In genomic region chr2:33598472-33599174, GRCh38 we compare ENCODE assay signal across 8 cellular contexts. TPM values are rescaled to one million over a fixed set of nuclear protein-coding genes. Genes with fewer than 3 reads are reported as not detected.
A peak's percentile ranks its signal among the peaks of the same experiment; 100 is the strongest.
DNase-seq lines count a peak whose midpoint lies in the region; ATAC-seq, FAIRE-seq and TF ChIP-seq lines count a peak whose summit lies in the region.

No MANE protein-coding gene starts in this region.

- H3K9me3 ChIP-seq in HEK293 (ENCODE audit: control insufficient read depth, insufficient read depth, low read depth, low read length): no peaks in the 10 kb centered on the region
- H3K9me3 ChIP-seq in Loucy (ENCODE audit: insufficient read depth, low read depth, low read length): no peaks in the 10 kb centered on the region
- H3K9me3 ChIP-seq in H1 (ENCODE audit: insufficient read depth in 2 of 2, low read depth in 1 of 2, low read length in 1 of 2): no peaks in the 10 kb centered on the region
- H3K9me3 ChIP-seq in mucosa of descending colon: no peaks in the 10 kb centered on the region
- no peaks in the 10 kb centered on the region for H3K9me3 ChIP-seq in stomach

- no peaks in the 10 kb centered on the region for H3K27me3 Mint-ChIP-seq in activated CD4-positive, alpha-beta T cell treated with anti-CD3 and anti-CD28 coated beads, Interleukin-2, amount 10 ng/mL, durations not matched to agents 7 days and 5 days

- peak overlapping the region; percentile 70 for H3K56ac ChIP-seq in H1 (replicated peaks; ENCODE audit: insufficient read length, low read depth, low read length)

- CTCF ChIA-PET in HEK293 (lab: Yijun Ruan, JAX): interaction anchor here (1.2 kb wide), 1 partner anchor 15 kb away, joined by 8 read pairs; no protein-coding TSS in a partner anchor
- CTCF ChIA-PET in activated CD4-positive, alpha-beta T cell treated with anti-CD3 and anti-CD28 coated beads, Interleukin-2, amount 10 ng/mL, durations not matched to agents 7 days and 5 days (lab: Charles Lee): interaction anchor here (1.2 to 1.4 kb wide), 2 partner anchors 10 to 15 kb away, joined by 4 to 5 read pairs; no protein-coding TSS in a partner anchor
- CTCF ChIA-PET in H1 (lab: Charles Lee; ENCODE audit: partially characterized antibody): interaction anchor here (0.6 to 2.1 kb wide), 3 partner anchors 15 to 387 kb away, joined by 3 to 9 read pairs (median 3); no protein-coding TSS in a partner anchor

- no peak for TF ChIP-seq RAD21 in H1 (IDR thresholded peaks at IDR 0.05 in 1 of 2, conservative IDR thresholded peaks at IDR 0.05 in 1 of 2; ENCODE audit: low read depth in 2 of 2, low read length in 2 of 2)

- H4K5ac ChIP-seq in H1 (ENCODE audit: insufficient read length, low read depth, low read length): peak overlapping the region; percentile 60

- no peaks in the 10 kb centered on the region for H3F3A ChIP-seq in Loucy (ENCODE audit: low read depth)

- peak overlapping the region; percentile 99 for H3K4me3 Mint-ChIP-seq in activated CD4-positive, alpha-beta T cell treated with anti-CD3 and anti-CD28 coated beads, Interleukin-2, amount 10 ng/mL, durations not matched to agents 7 days and 5 days

- 2% methylated on average over 27 of the region's 27 CpGs; no CpG with 5 or more reads in 1 of the 2 experiments for WGBS in H1 (ENCODE audit: extremely low coverage in 1 of 2, insufficient coverage in 1 of 2, insufficient read length in 1 of 2, insufficient replicate concordance in 2 of 2, low coverage in 1 of 2, low lambda C conversion rate in 2 of 2, missing lambda C conversion rate in 1 of 2), 2 experiments
- WGBS in stomach, 5 donors: 0 to 2% (median 1%) methylated on average over 17 to 27 of the region's 27 CpGs

- intact Hi-C loops in mucosa of descending colon (cut with DNase I, micrococcal nuclease) (no loop called here), stomach (cut with DNase I; ENCODE audit: low total_unique reads) (no loop called here)

- H3K23me2 ChIP-seq in H1 (ENCODE audit: low read depth, low read length): peaks cover 10% of the 10 kb centered on the region

- H3K4me2 ChIP-seq in Loucy (ENCODE audit: low read depth, low read length, poor library complexity, severe bottlenecking) (peak overlapping the region; percentile 93), H1 (ENCODE audit: insufficient read depth in 1 of 2, low read depth in 2 of 2, low read length in 2 of 2) (peak overlapping the region; percentile 85 to 94)

- H3K18ac ChIP-seq in H1 (ENCODE audit: extremely low read depth, low read length): peak overlapping the region; percentile 75

- no peak overlapping the region for H2AK5ac ChIP-seq in H1 (ENCODE audit: low read depth, low read length)

- H3K9me2 ChIP-seq in Loucy (replicated peaks; ENCODE audit: low read depth, low read length): no peaks in the 10 kb centered on the region

- no peak overlapping the region for H4K8ac ChIP-seq in H1 (ENCODE audit: extremely low read depth, insufficient read depth, low read length)

- H3K79me2 ChIP-seq in Loucy (ENCODE audit: insufficient read depth, low read length) (peaks cover 40% of the 10 kb centered on the region), H1 (ENCODE audit: control insufficient read depth in 1 of 2, insufficient read depth in 2 of 2, low read length in 2 of 2) (peaks cover 0 to 59% of the 10 kb centered on the region in 2 experiments; a peak in 2 of 4 replicates)

- peak overlapping the region; percentile 99 for H3K4me3 ChIP-seq in HEK293 (ENCODE audit: low read depth, low read length)
- H3K4me3 ChIP-seq in Loucy (ENCODE audit: low read length, poor library complexity, severe bottlenecking): peak overlapping the region; percentile 80
- peak overlapping the region; percentile 78 to 84 (median 82) for H3K4me3 ChIP-seq in H1 (ENCODE audit: extremely low read depth in 1 of 4, insufficient read depth in 2 of 4, low read depth in 3 of 4, low read length in 4 of 4)
- H3K4me3 ChIP-seq in mucosa of descending colon: peak overlapping the region; percentile 70
- H3K4me3 ChIP-seq in stomach: peak overlapping the region; percentile 74 to 96 (median 85)

- peaks cover 12% of the 10 kb centered on the region for H4K20me1 ChIP-seq in Loucy (ENCODE audit: insufficient read depth, low read length, poor library complexity, severe bottlenecking)
- no peaks in the 10 kb centered on the region for H4K20me1 ChIP-seq in H1 (replicated peaks in 1 of 2; ENCODE audit: control insufficient read depth in 1 of 2, insufficient read depth in 2 of 2, low read length in 2 of 2)

- H3K79me1 ChIP-seq in H1 (ENCODE audit: low read depth, low read length): no peaks in the 10 kb centered on the region; the same call in 1 of the 2 replicates

- TF ChIP-seq CTCF in HEK293 (tag by site-specific recombination; IDR thresholded peaks at IDR 0.05) (0 out of 2 replicates have a peak, but pooled peaks have one; percentile 24), Loucy (conservative IDR thresholded peaks at IDR 0.05; ENCODE audit: low read length) (no peak), H1 (IDR thresholded peaks at IDR 0.05; ENCODE audit: control extremely low read depth in 1 of 3, insufficient read depth in 1 of 3, low read depth in 1 of 3, low read length in 3 of 3) (no peak), mucosa of descending colon (IDR thresholded peaks at IDR 0.05) (no peak), stomach (IDR thresholded peaks at IDR 0.05) (no peak)

- POLR2A ChIA-PET in HEK293 (lab: Yijun Ruan, JAX) (interaction anchor here (0.7 to 1.3 kb wide), 10 partner anchors 8 to 971 kb away, joined by 3 to 5 read pairs (median 4); partner anchors contain the start of genes RASGRP3 and TTC27), H1 (lab: Charles Lee; ENCODE audit: partially characterized antibody) (interaction anchor here (1.3 to 1.9 kb wide), 6 partner anchors 10 to 59 kb away, joined by 3 to 10 read pairs (median 4); no protein-coding TSS in a partner anchor)
- POLR2A ChIA-PET in activated CD4-positive, alpha-beta T cell treated with anti-CD3 and anti-CD28 coated beads, Interleukin-2, amount 10 ng/mL, durations not matched to agents 7 days and 5 days (lab: Charles Lee): interaction anchor here (0.8 kb wide), 1 partner anchor 123 kb away, joined by 4 read pairs; the partner anchor contains the start of gene RASGRP3

- DNase-seq in NCI-H187 (lab: John Stamatoyannopoulos, UW): peak; percentile 45 to 51
- DNase-seq in NCI-H187 treated with DMSO at 0.1 percent for 48 hours (lab: John Stamatoyannopoulos, UW): no peak
- peak; percentile 44 for DNase-seq in activated CD4-positive, alpha-beta T cell treated with anti-CD3 and anti-CD28 coated beads, Interleukin-2, amount 10 ng/mL, durations not matched to agents 7 days and 5 days
- DNase-seq in H1 (ENCODE audit: low read depth in 1 of 2, low spot score in 2 of 2): no peak
- DNase-seq in mucosa of descending colon: peak in 2 of 3 donors; percentile 40 to 56
- DNase-seq in stomach: no peak

- H2BK20ac ChIP-seq in H1 (ENCODE audit: low read length): no peak overlapping the region

- H3K9ac ChIP-seq in Loucy (ENCODE audit: low read depth, low read length, poor library complexity, severe bottlenecking): peak overlapping the region; percentile 66
- peak overlapping the region in 3 of 4 experiments; percentile 64 to 70 (median 67); a peak in 6 of 7 replicates for H3K9ac ChIP-seq in H1 (replicated peaks in 1 of 4; ENCODE audit: extremely low read depth in 1 of 4, low read depth in 3 of 4, low read length in 3 of 4)

- peaks cover 37% of the 10 kb centered on the region for H3K4me1 Mint-ChIP-seq in activated CD4-positive, alpha-beta T cell treated with anti-CD3 and anti-CD28 coated beads, Interleukin-2, amount 10 ng/mL, durations not matched to agents 7 days and 5 days

- TF ChIP-seq EP300 in H1 (IDR thresholded peaks at IDR 0.05; ENCODE audit: borderline replicate concordance in 1 of 2, low read depth in 2 of 2, low read length in 2 of 2): no peak
- TF ChIP-seq EP300 in stomach (IDR thresholded peaks at IDR 0.05): no peak

- H4K91ac ChIP-seq in H1 (replicated peaks; ENCODE audit: insufficient read length, low read length): no peak overlapping the region

- no peak overlapping the region for H2BK120ac ChIP-seq in H1 (replicated peaks; ENCODE audit: low read depth, low read length)

- no peak overlapping the region for H3K23ac ChIP-seq in H1 (ENCODE audit: insufficient read length)

- peak overlapping the region; percentile 84 for H2AFZ ChIP-seq in Loucy (ENCODE audit: low read length)
- H2AFZ ChIP-seq in H1 (ENCODE audit: low read length): peak overlapping the region; percentile 45

- no peak overlapping the region for H3K14ac ChIP-seq in H1 (ENCODE audit: insufficient read length)

- H2BK15ac ChIP-seq in H1 (ENCODE audit: low read length): no peak overlapping the region

- H3K36me3 ChIP-seq in HEK293 (ENCODE audit: control insufficient read depth in 2 of 2, insufficient read depth in 1 of 2, low read length in 2 of 2) (peaks cover 5 to 16% of the 10 kb centered on the region in 2 experiments), Loucy (ENCODE audit: insufficient read depth, low read length) (no peaks in the 10 kb centered on the region), H1 (ENCODE audit: control insufficient read depth in 2 of 4, insufficient read depth in 4 of 4, low read length in 3 of 4) (peaks cover 0 to 14% (median 8%) of the 10 kb centered on the region in 4 experiments; a peak in 4 of 8 replicates), mucosa of descending colon (ENCODE audit: low read depth) (peaks cover 3% of the 10 kb centered on the region), stomach (peaks cover 5 to 16% (median 14%) of the 10 kb centered on the region in 4 donors)

- H3K36me3 Mint-ChIP-seq in activated CD4-positive, alpha-beta T cell treated with anti-CD3 and anti-CD28 coated beads, Interleukin-2, amount 10 ng/mL, durations not matched to agents 7 days and 5 days (ENCODE audit: low read depth): peaks cover 12% of the 10 kb centered on the region

- peak overlapping the region; percentile 82; the same call in 1 of the 2 replicates for H2BK5ac ChIP-seq in H1 (ENCODE audit: low read depth, low read length)

- no peaks in the 10 kb centered on the region for H3K9me3 Mint-ChIP-seq in activated CD4-positive, alpha-beta T cell treated with anti-CD3 and anti-CD28 coated beads, Interleukin-2, amount 10 ng/mL, durations not matched to agents 7 days and 5 days

- FAIRE-seq in H1 (lab: Jason Lieb, UNC): no peak

- H3K27ac ChIP-seq in HEK293 (ENCODE audit: extremely low read depth, low read depth, low read length) (peak overlapping the region; percentile 80), H1 (ENCODE audit: low read depth, low read length) (no peak overlapping the region), stomach (peak overlapping the region; percentile 71 to 93 (median 88))

- H3K4me1 ChIP-seq in HEK293 (ENCODE audit: control insufficient read depth, insufficient read depth, low read length) (peaks cover 3% of the 10 kb centered on the region; the same call in 1 of the 2 replicates), Loucy (ENCODE audit: insufficient read depth, low read length, poor library complexity, severe bottlenecking) (peaks cover 31% of the 10 kb centered on the region), H1 (replicated peaks in 1 of 4; ENCODE audit: control insufficient read depth in 3 of 4, insufficient read depth in 4 of 4, low read length in 3 of 4) (peaks cover 2 to 12% (median 7%) of the 10 kb centered on the region in 4 experiments; a peak in 6 of 7 replicates), mucosa of descending colon (ENCODE audit: low read depth) (peaks cover 16% of the 10 kb centered on the region), stomach (peaks cover 15 to 45% (median 30%) of the 10 kb centered on the region in 4 donors)

- TF ChIP-seq POLR2A in H1 (IDR thresholded peaks at IDR 0.05; ENCODE audit: control extremely low read depth in 1 of 2, low read depth in 2 of 2, low read length in 2 of 2) (no peak), stomach (IDR thresholded peaks at IDR 0.05) (no peak)

- H3K27ac Mint-ChIP-seq in activated CD4-positive, alpha-beta T cell treated with anti-CD3 and anti-CD28 coated beads, Interleukin-2, amount 10 ng/mL, durations not matched to agents 7 days and 5 days: peak overlapping the region; percentile 96

- H3K27me3 ChIP-seq in Loucy (ENCODE audit: insufficient read depth, low read length, poor library complexity, severe bottlenecking): no peaks in the 10 kb centered on the region
- H3K27me3 ChIP-seq in H1 (replicated peaks in 1 of 4; ENCODE audit: control insufficient read depth in 3 of 4, extremely low read depth in 1 of 4, insufficient read depth in 3 of 4, low read length in 3 of 4): no peaks in the 10 kb centered on the region
- no peaks in the 10 kb centered on the region for H3K27me3 ChIP-seq in stomach

- H2BK12ac ChIP-seq in H1 (ENCODE audit: low read depth, low read length): no peak overlapping the region

- peak; percentile 36 for ATAC-seq in mucosa of descending colon

- peak overlapping the region; percentile 41 for H3K4ac ChIP-seq in H1 (replicated peaks; ENCODE audit: insufficient read length, low read depth, low read length)

RNA-seq across cellular contexts. Expression of gene FAM98A, which starts 0.5 kb away (rescaled TPM):
- total RNA-seq in activated CD4-positive, alpha-beta T cell treated with anti-CD3 and anti-CD28 coated beads, Interleukin-2, amount 10 ng/mL, durations not matched to agents 7 days and 5 days: 10 to 100 TPM; 30.1 to 33.7 TPM
- 103 and 112 TPM in 2 replicates for total RNA-seq in H1 (2021; fragmentation: NEBNext Ultra II Directional; extraction: Animal tissue kit (Norgen Biotek cat#: 25700))
- 53.2 and 79.7 TPM in 2 replicates for polyA plus RNA-seq in H1 (2011; rRNA removed)
- 59.9 TPM for polyA plus RNA-seq in H1 (2011; cell fraction: cytosol; rRNA removed)
- polyA plus RNA-seq in H1 (2011; cell fraction: nucleus; rRNA removed): 35.8 TPM
- 95.8 to 139 TPM (median 121 TPM) in 4 replicates for polyA plus RNA-seq in H1 (2012, experiment 1 of 2)
- 13.3 TPM for polyA plus RNA-seq in H1 (2012, experiment 2 of 2)
- polyA plus RNA-seq in H1 (2013, experiment 1 of 2): 61.6 TPM
- polyA plus RNA-seq in H1 (2013, experiment 2 of 2): 63.4 TPM
- 90.4 and 173 TPM in 2 replicates for polyA minus RNA-seq in H1 (2011; rRNA and poly(A)+ RNA removed)
- polyA minus RNA-seq in H1 (2011; cell fraction: cytosol; rRNA and poly(A)+ RNA removed): 108 TPM
- polyA minus RNA-seq in H1 (2011; cell fraction: nucleus; rRNA and poly(A)+ RNA removed): 74.9 TPM
- 10 to 100 TPM; 18.6 to 46.9 (median 34.7) TPM for total RNA-seq in mucosa of descending colon
- total RNA-seq in stomach: 10 to 100 TPM; 23.5 to 92.2 (median 34.4) TPM
- 10 to 100 TPM; 10.4 to 18.1 (median 14.2) TPM for polyA plus RNA-seq in stomach

Comparison
In these comparisons a context has a peak if more than half of its experiments do, and no peak if none do; other contexts are left out.
1. DNase-seq: peak in NCI-H187 (2 of 2), activated CD4-positive, alpha-beta T cell treated with anti-CD3 and anti-CD28 coated beads, Interleukin-2, amount 10 ng/mL, durations not matched to agents 7 days and 5 days (single experiment) and mucosa of descending colon (2 of 3); none in NCI-H187 treated with DMSO at 0.1 percent for 48 hours (single experiment), H1 (0 of 2) and stomach (single experiment).
2. Peak in every context shown above with its lines, with median percentiles within 50 percentile points of each other: H3K4me3 ChIP-seq.